ENCODE assay signal across 9 cellular contexts in genomic region chr20:53735536-53736050, GRCh38.
DNase-seq lines count a peak whose midpoint lies in the region; ATAC-seq and TF ChIP-seq lines count a peak whose summit lies in the region.
"Had no signal": no experiment of that assay in that cellular context is flagged by ENCODE, and none has a peak within 500 bp of the region (broad histone marks: within the 10 kb centered on the region; RNA-seq: fewer than 3 reads in every experiment).

No MANE protein-coding gene starts in this region.

- peaks cover 65% of the 10 kb centered on the region for H3K4me1 Mint-ChIP-seq in CD14-positive monocyte
- H3K4me1 Mint-ChIP-seq in activated naive CD8-positive, alpha-beta T cell treated with anti-CD3 and anti-CD28 coated beads, Interleukin-2, amount 10 ng/mL, durations not matched to agents 7 days and 5 days = peaks cover 42% of the 10 kb centered on the region

- POLR2A ChIA-PET in activated naive CD8-positive, alpha-beta T cell treated with anti-CD3 and anti-CD28 coated beads, Interleukin-2, amount 10 ng/mL, durations not matched to agents 7 days and 5 days (lab: Charles Lee) = interaction anchor here (1.2 to 3.2 kb wide), 7 partner anchors 11 to 180 kb away, joined by 4 to 12 read pairs (median 8); no protein-coding TSS in a partner anchor

- no peaks in the 10 kb centered on the region for H3K36me3 ChIP-seq in left lung

- H3K36me3 Mint-ChIP-seq in CD14-positive monocyte = no peaks in the 10 kb centered on the region
- peaks cover 5% of the 10 kb centered on the region for H3K36me3 Mint-ChIP-seq in activated naive CD8-positive, alpha-beta T cell treated with anti-CD3 and anti-CD28 coated beads, Interleukin-2, amount 10 ng/mL, durations not matched to agents 7 days and 5 days

- H3K27me3 Mint-ChIP-seq in CD14-positive monocyte (ENCODE audit: low read depth in 3 of 3) = peaks cover 0 to 2% (median 1%) of the 10 kb centered on the region in 3 donors
- H3K27me3 Mint-ChIP-seq in activated naive CD8-positive, alpha-beta T cell treated with anti-CD3 and anti-CD28 coated beads, Interleukin-2, amount 10 ng/mL, durations not matched to agents 7 days and 5 days = no peaks in the 10 kb centered on the region

- H3K9me3 ChIP-seq in left lung = no peaks in the 10 kb centered on the region

- DNase-seq in CD14-positive monocyte (ENCODE audit: low spot score) (no peak), Kasumi-1 (lab: John Stamatoyannopoulos, UW) (peak; percentile 40 to 49), left lung (no peak)
- no peak for DNase-seq in activated naive CD8-positive, alpha-beta T cell treated with anti-CD3 and anti-CD28 coated beads, Interleukin-2, amount 10 ng/mL, durations not matched to agents 7 days and 5 days

- TF ChIP-seq CTCF in CD14-positive monocyte (IDR thresholded peaks at IDR 0.05) (no peak), left lung (IDR thresholded peaks at IDR 0.05) (no peak)

- no peak for ATAC-seq in activated naive CD8-positive, alpha-beta T cell treated with anti-CD3 and anti-CD28 coated beads, Interleukin-2, amount 10 ng/mL, durations not matched to agents 7 days and 5 days (ENCODE audit: low read depth)
- peak; percentile 42 for ATAC-seq in left lung
- ATAC-seq in HG02870 (IDR thresholded peaks at IDR 0.05; ENCODE audit: unreplicated experiment) = no peak
- no peak for ATAC-seq in HG03342 (IDR thresholded peaks at IDR 0.05; ENCODE audit: unreplicated experiment)
- no peak for ATAC-seq in HG02623 (IDR thresholded peaks at IDR 0.05; ENCODE audit: unreplicated experiment)
- no peak for ATAC-seq in HG03280 (IDR thresholded peaks at IDR 0.05; ENCODE audit: unreplicated experiment)

- intact Hi-C loops in CD14-positive monocyte (cut with micrococcal nuclease) = loop anchor here in 1 of 2 donors (10.0 kb wide), 1 partner anchor 199 kb away; no protein-coding TSS in a partner anchor
- intact Hi-C loops in left lung (cut with DNase I) = no loop called here

- H3K4me3 ChIP-seq in left lung = no peak overlapping the region

- H3K27ac ChIP-seq in left lung = no peak overlapping the region

- no peak overlapping the region for H3K4me3 Mint-ChIP-seq in CD14-positive monocyte
- H3K4me3 Mint-ChIP-seq in activated naive CD8-positive, alpha-beta T cell treated with anti-CD3 and anti-CD28 coated beads, Interleukin-2, amount 10 ng/mL, durations not matched to agents 7 days and 5 days = no peak overlapping the region
- H3K4me3 Mint-ChIP-seq: T-helper 1 cell treated with Interleukin-12 subunit alpha and Interleukin-12 subunit beta and Interleukin-4 antibody, amounts not matched to agents 30 μg/mL and 1 μg/mL, for 36 hours had no signal

- peaks cover 26 to 51% of the 10 kb centered on the region in 2 donors for H3K4me1 ChIP-seq in left lung

- H3K27ac Mint-ChIP-seq in CD14-positive monocyte = peak overlapping the region; percentile 13 to 91 (median 78)
- peak overlapping the region; percentile 35 for H3K27ac Mint-ChIP-seq in activated naive CD8-positive, alpha-beta T cell treated with anti-CD3 and anti-CD28 coated beads, Interleukin-2, amount 10 ng/mL, durations not matched to agents 7 days and 5 days
- H3K27ac Mint-ChIP-seq: T-helper 1 cell treated with Interleukin-12 subunit alpha and Interleukin-12 subunit beta and Interleukin-4 antibody, amounts not matched to agents 30 μg/mL and 1 μg/mL, for 36 hours had no signal

- peaks cover 0 to 2% (median 0%) of the 10 kb centered on the region in 7 donors for H3K9me3 Mint-ChIP-seq in CD14-positive monocyte
- peaks cover 3% of the 10 kb centered on the region for H3K9me3 Mint-ChIP-seq in activated naive CD8-positive, alpha-beta T cell treated with anti-CD3 and anti-CD28 coated beads, Interleukin-2, amount 10 ng/mL, durations not matched to agents 7 days and 5 days
- H3K9me3 Mint-ChIP-seq: T-helper 1 cell treated with Interleukin-12 subunit alpha and Interleukin-12 subunit beta and Interleukin-4 antibody, amounts not matched to agents 30 μg/mL and 1 μg/mL, for 36 hours had no signal

- peaks cover 0 to 38% of the 10 kb centered on the region in 2 donors for H3K27me3 ChIP-seq in left lung

Comparison
In these comparisons a context has a peak if more than half of its experiments do, and no peak if none do; other contexts are left out.
1. DNase-seq: peak in Kasumi-1 (2 of 2); none in CD14-positive monocyte (single experiment), activated naive CD8-positive, alpha-beta T cell treated with anti-CD3 and anti-CD28 coated beads, Interleukin-2, amount 10 ng/mL, durations not matched to agents 7 days and 5 days (single experiment) and left lung (0 of 2).